10 cellular contexts compared by ENCODE assay signal in genomic region chr1:246947255-246947654, GRCh38. TPM values are rescaled to one million over a fixed set of nuclear protein-coding genes. Genes with fewer than 3 reads are reported as not detected.
A peak's percentile ranks its signal among the peaks of the same experiment; 100 is the strongest.
DNase-seq lines count a peak whose midpoint lies in the region; ATAC-seq and TF ChIP-seq lines count a peak whose summit lies in the region.
"Had no signal": no experiment of that assay in that cellular context is flagged by ENCODE, and none has a peak within 500 bp of the region (broad histone marks: within the 10 kb centered on the region; RNA-seq: fewer than 3 reads in every experiment).

No MANE protein-coding gene starts in this region.

- H3K9me3 ChIP-seq in tibial nerve = no peaks in the 10 kb centered on the region

- no peak for TF ChIP-seq POLR2A in tibial nerve (IDR thresholded peaks at IDR 0.05)

- ATAC-seq in HG02759 (IDR thresholded peaks at IDR 0.05; ENCODE audit: unreplicated experiment) = no peak

- H3K27me3 ChIP-seq in tibial nerve = no peaks in the 10 kb centered on the region

- H3K36me3 ChIP-seq in tibial nerve = no peaks in the 10 kb centered on the region

- H3K27ac ChIP-seq in tibial nerve = peak overlapping the region; percentile 59 to 88 (median 78)

- H3K4me1 ChIP-seq in tibial nerve = peaks cover 0 to 26% (median 8%) of the 10 kb centered on the region in 4 donors

- peak; percentile 70 to 97 for TF ChIP-seq EP300 in tibial nerve (IDR thresholded peaks at IDR 0.05)

- TF ChIP-seq CTCF in fibroblast of the aortic adventitia (IDR thresholded peaks at IDR 0.05; ENCODE audit: insufficient read depth, low read length) = no peak
- TF ChIP-seq CTCF in tibial nerve (IDR thresholded peaks at IDR 0.05) = no peak

- H3K4me3 ChIP-seq in fibroblast of the aortic adventitia (ENCODE audit: low read depth, low read length) (no peak overlapping the region), tibial nerve (no peak overlapping the region)

- WGBS in tibial nerve, 2 donors = 50 to 53% methylated on average over 7 of the region's 7 CpGs

- DNase-seq in amniotic epithelial cell (ENCODE audit: low read depth) = peak; percentile 94
- DNase-seq in fibroblast of the aortic adventitia (ENCODE audit: low read depth) = peak; percentile 37
- DNase-seq in mucosa of gallbladder (ENCODE audit: low spot score) = peak; percentile 18
- peak; percentile 24 to 73 for DNase-seq in tibial nerve (ENCODE audit: low spot score in 2 of 2)
- DNase-seq in NCI-H446 (lab: John Stamatoyannopoulos, UW) = no peak
- DNase-seq in NCI-H82 treated with DMSO at 0.1 percent for 48 hours (lab: John Stamatoyannopoulos, UW; ENCODE audit: unreplicated experiment) = no peak
- no peak for DNase-seq in activated CD4-positive, alpha-beta T cell treated with anti-CD3 and anti-CD28 coated beads, Interleukin-2, amount 50 U/mL, for 1 hour
- DNase-seq: NCI-H187 treated with DMSO at 0.1 percent for 48 hours; stimulated activated CD4-positive, alpha-beta T cell treated with anti-CD3 and anti-CD28 coated beads, Interleukin-15, amount 100 ng/mL, for 24 hours had no signal

RNA-seq across cellular contexts. Expression of gene AHCTF1, which starts 15.5 kb away (rescaled TPM):
- 26.5 and 38.7 TPM in 2 replicates for total RNA-seq in fibroblast of the aortic adventitia (ENCODE audit: low replicate concordance)
- total RNA-seq in mucosa of gallbladder = 25.7 TPM
- 10 to 100 TPM; 41.2 to 67.1 (median 45.6) TPM for total RNA-seq in tibial nerve

Comparison
In these comparisons a context has a peak if more than half of its experiments do, and no peak if none do; other contexts are left out.
1. DNase-seq: peak in amniotic epithelial cell (single experiment), fibroblast of the aortic adventitia (single experiment), mucosa of gallbladder (single experiment) and tibial nerve (2 of 2); none in NCI-H446 (0 of 2), NCI-H82 treated with DMSO at 0.1 percent for 48 hours (single experiment) and activated CD4-positive, alpha-beta T cell treated with anti-CD3 and anti-CD28 coated beads, Interleukin-2, amount 50 U/mL, for 1 hour (single experiment).